Comparison of ENCODE assay signal across 14 cellular contexts in the genomic region with DNA sequence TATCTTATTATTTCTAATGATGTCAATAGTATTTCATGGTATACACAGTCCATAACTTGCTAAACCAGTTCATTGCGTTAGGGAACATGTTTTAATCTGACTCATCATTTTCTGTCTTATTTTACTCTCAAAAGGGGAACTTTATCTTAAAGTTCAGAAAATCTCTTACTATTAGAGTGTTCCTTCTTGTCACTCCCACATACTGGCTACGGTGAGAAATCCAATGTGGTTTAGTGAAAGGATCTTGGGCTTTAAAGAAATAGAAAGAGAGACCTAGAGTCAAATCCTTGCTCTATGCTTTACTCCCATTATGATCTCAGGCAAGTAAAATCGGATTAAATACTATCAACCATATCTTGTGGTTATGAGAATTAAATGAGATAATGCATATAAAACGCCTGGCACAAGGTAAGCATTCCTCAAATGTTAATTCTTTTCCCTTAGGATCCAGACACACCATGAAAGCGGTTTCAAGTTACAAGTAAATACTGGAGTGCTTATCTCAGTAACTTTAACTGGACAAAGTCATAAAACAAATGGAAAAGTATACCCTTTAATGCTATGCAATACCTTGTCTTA.
A peak's percentile ranks its signal among the peaks of the same experiment; 100 is the strongest.
DNase-seq lines count a peak whose midpoint lies in the region; ATAC-seq and TF ChIP-seq lines count a peak whose summit lies in the region.
"Had no signal": no experiment of that assay in that cellular context is flagged by ENCODE, and none has a peak within 500 bp of the region (broad histone marks: within the 10 kb centered on the region; RNA-seq: fewer than 3 reads in every experiment).

No MANE protein-coding gene starts in this region.

- CTCF ChIA-PET in A673 (lab: Charles Lee): no interaction called here

- peaks cover 11% of the 10 kb centered on the region for H3K4me1 Mint-ChIP-seq in HFFc6 (ENCODE audit: low read depth)
- H3K4me1 Mint-ChIP-seq: activated B cell treated with CpG ODN at 0.5 μM for 24 hours had no signal

- H3K27me3 Mint-ChIP-seq in HFFc6 (ENCODE audit: insufficient read depth): no peaks in the 10 kb centered on the region
- H3K27me3 Mint-ChIP-seq: activated B cell treated with CpG ODN at 0.5 μM for 24 hours; activated naive CD4-positive, alpha-beta T cell treated with anti-CD3 and anti-CD28 coated beads, Interleukin-2, amount 50 U/mL, for 24 hours had no signal

- no peaks in the 10 kb centered on the region for H3K36me3 Mint-ChIP-seq in HFFc6 (ENCODE audit: low read depth)

- intact Hi-C loops in A673 (cut with micrococcal nuclease; ENCODE audit: unreplicated experiment): no loop called here

- no peak overlapping the region for H3K4me2 ChIP-seq in fibroblast of lung (ENCODE audit: extremely low read depth, insufficient read depth, low read length)

- H3K9me3 Mint-ChIP-seq in HFFc6: no peaks in the 10 kb centered on the region; the same call in 1 of the 2 replicates
- H3K9me3 Mint-ChIP-seq: activated B cell treated with CpG ODN at 0.5 μM for 24 hours had no signal

- POLR2A ChIA-PET in A673 (lab: Charles Lee; ENCODE audit: low non-redundant PET): no interaction called here

- H3K9me3 ChIP-seq in A673 (ENCODE audit: low read depth, low read length, poor library complexity, severe bottlenecking) (no peaks in the 10 kb centered on the region), fibroblast of lung (ENCODE audit: control insufficient read depth, insufficient read depth, low read depth, low read length) (no peaks in the 10 kb centered on the region)
- H3K9me3 ChIP-seq: pancreas, thyroid gland had no signal

- DNase-seq in A673 (ENCODE audit: low spot score) (peak; percentile 66), NCI-H226 (peak; percentile 90), fibroblast of lung (ENCODE audit: low read depth in 2 of 2) (peak; percentile 40 to 80), COR-L47 (lab: John Stamatoyannopoulos, UW) (no peak), NCI-H2081 treated with DMSO at 0.1 percent for 48 hours (lab: John Stamatoyannopoulos, UW) (no peak), HFFc6 (no peak)
- DNase-seq: activated B cell treated with CpG ODN at 0.5 μM for 24 hours, kidney glomerular epithelial cell, NCI-H1048, pancreas, thyroid gland had no signal

- ATAC-seq in GM18868 (IDR thresholded peaks at IDR 0.05; ENCODE audit: unreplicated experiment) (peak; percentile 44), GM19467 (IDR thresholded peaks at IDR 0.05; ENCODE audit: unreplicated experiment) (no peak)

- H4K20me1 ChIP-seq in fibroblast of lung (ENCODE audit: control insufficient read depth, extremely low read depth, insufficient read depth, low read length): no peaks in the 10 kb centered on the region

- no peak overlapping the region for H2AFZ ChIP-seq in fibroblast of lung (ENCODE audit: low read length)

- no peak overlapping the region for H3K27ac Mint-ChIP-seq in HFFc6
- H3K27ac Mint-ChIP-seq: activated B cell treated with CpG ODN at 0.5 μM for 24 hours; activated naive CD4-positive, alpha-beta T cell treated with anti-CD3 and anti-CD28 coated beads, Interleukin-2, amount 50 U/mL, for 24 hours had no signal

- H3K36me3 ChIP-seq in A673 (ENCODE audit: insufficient read depth, low read length, poor library complexity, severe bottlenecking): no peaks in the 10 kb centered on the region
- H3K36me3 ChIP-seq in fibroblast of lung (ENCODE audit: control insufficient read depth, insufficient read depth, low read length): no peaks in the 10 kb centered on the region
- H3K36me3 ChIP-seq: pancreas, thyroid gland had no signal

- no peak overlapping the region for H3K9ac ChIP-seq in fibroblast of lung (ENCODE audit: insufficient read depth, low read length)

- no peak overlapping the region for H3K4me3 ChIP-seq in A673 (ENCODE audit: low read depth, low read length, poor library complexity, severe bottlenecking)
- H3K4me3 ChIP-seq in fibroblast of lung (replicated peaks in 1 of 4; ENCODE audit: control extremely low read depth in 1 of 4, insufficient read depth in 1 of 4, low read depth in 3 of 4, low read length in 4 of 4): no peak overlapping the region
- H3K4me3 ChIP-seq: pancreas, thyroid gland had no signal

- H3K4me3 Mint-ChIP-seq in HFFc6: no peak overlapping the region
- H3K4me3 Mint-ChIP-seq: activated B cell treated with CpG ODN at 0.5 μM for 24 hours; activated naive CD4-positive, alpha-beta T cell treated with anti-CD3 and anti-CD28 coated beads, Interleukin-2, amount 50 U/mL, for 24 hours had no signal

- no peak overlapping the region for H3K27ac ChIP-seq in A673 (ENCODE audit: low read depth, low read length, poor library complexity, severe bottlenecking)
- H3K27ac ChIP-seq in fibroblast of lung (ENCODE audit: insufficient read depth, low read length): no peak overlapping the region
- H3K27ac ChIP-seq: pancreas, thyroid gland had no signal

- no TSS peak for BruUV-seq in A673 (replicated peaks; lab: Mats Ljungman, UMichigan)

- H3K79me2 ChIP-seq in fibroblast of lung (ENCODE audit: control insufficient read depth, insufficient read depth, low read length): no peaks in the 10 kb centered on the region

- TF ChIP-seq CTCF in A673 (conservative IDR thresholded peaks at IDR 0.05; ENCODE audit: low read depth, low read length): no peak
- TF ChIP-seq CTCF in fibroblast of lung (conservative IDR thresholded peaks at IDR 0.05 in 1 of 2, IDR thresholded peaks at IDR 0.05 in 1 of 2; ENCODE audit: low read depth in 1 of 2, low read length in 2 of 2): no peak
- TF ChIP-seq CTCF in HFFc6 (IDR thresholded peaks at IDR 0.05): no peak

- peaks cover 8% of the 10 kb centered on the region for H3K4me1 ChIP-seq in A673 (ENCODE audit: insufficient read depth, low read length, poor library complexity, severe bottlenecking)
- H3K4me1 ChIP-seq in fibroblast of lung (ENCODE audit: control insufficient read depth, extremely low read depth, insufficient read depth, low read length): no peaks in the 10 kb centered on the region
- H3K4me1 ChIP-seq: thyroid gland had no signal

- H3K27me3 ChIP-seq in A673 (replicated peaks; ENCODE audit: insufficient read depth, low read depth, low read length, poor library complexity): no peaks in the 10 kb centered on the region
- H3K27me3 ChIP-seq in fibroblast of lung (ENCODE audit: control insufficient read depth, insufficient read depth, low read length): no peaks in the 10 kb centered on the region
- H3K27me3 ChIP-seq: pancreas, thyroid gland had no signal

Comparison
In these comparisons a context has a peak if more than half of its experiments do, and no peak if none do; other contexts are left out.
1. DNase-seq: peak in A673 (single experiment), NCI-H226 (single experiment) and fibroblast of lung (2 of 2); none in COR-L47 (single experiment), NCI-H2081 treated with DMSO at 0.1 percent for 48 hours (single experiment) and HFFc6 (single experiment).